In the genomic region with DNA sequence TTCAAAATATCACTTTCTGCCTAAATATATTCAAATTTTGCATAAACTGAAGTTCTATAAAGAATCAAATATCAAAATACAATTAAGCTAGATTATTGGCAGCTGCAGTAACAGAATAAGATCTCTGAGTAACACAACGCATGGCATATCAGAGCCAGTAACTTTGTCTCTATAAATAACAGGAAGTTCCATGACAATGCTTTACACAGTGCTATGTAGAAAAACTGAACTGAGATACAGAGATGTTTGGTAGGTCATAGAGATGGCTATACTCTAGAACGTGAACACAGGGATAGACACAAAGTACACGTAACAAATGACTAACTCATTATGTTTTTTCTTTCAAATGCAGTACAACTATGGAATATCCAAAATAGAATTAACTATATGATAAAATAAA, we compare ENCODE assay signal across 1 cellular context.
TF ChIP-seq lines count a peak whose summit lies in the region.

No MANE protein-coding gene starts in this region.

TF ChIP-seq in HepG2, 621 proteins besides CTCF, POLR2A, EP300 and RAD21 (continued from another document):
- TF ChIP-seq, protein P1, sequence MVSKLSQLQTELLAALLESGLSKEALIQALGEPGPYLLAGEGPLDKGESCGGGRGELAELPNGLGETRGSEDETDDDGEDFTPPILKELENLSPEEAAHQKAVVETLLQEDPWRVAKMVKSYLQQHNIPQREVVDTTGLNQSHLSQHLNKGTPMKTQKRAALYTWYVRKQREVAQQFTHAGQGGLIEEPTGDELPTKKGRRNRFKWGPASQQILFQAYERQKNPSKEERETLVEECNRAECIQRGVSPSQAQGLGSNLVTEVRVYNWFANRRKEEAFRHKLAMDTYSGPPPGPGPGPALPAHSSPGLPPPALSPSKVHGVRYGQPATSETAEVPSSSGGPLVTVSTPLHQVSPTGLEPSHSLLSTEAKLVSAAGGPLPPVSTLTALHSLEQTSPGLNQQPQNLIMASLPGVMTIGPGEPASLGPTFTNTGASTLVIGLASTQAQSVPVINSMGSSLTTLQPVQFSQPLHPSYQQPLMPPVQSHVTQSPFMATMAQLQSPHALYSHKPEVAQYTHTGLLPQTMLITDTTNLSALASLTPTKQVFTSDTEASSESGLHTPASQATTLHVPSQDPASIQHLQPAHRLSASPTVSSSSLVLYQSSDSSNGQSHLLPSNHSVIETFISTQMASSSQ (IDR thresholded peaks at IDR 0.05; ENCODE audit: low read depth): no peak
- TF ChIP-seq, protein P1 (CRISPR knock-in tag; IDR thresholded peaks at IDR 0.05; ENCODE audit: borderline replicate concordance): no peak
- no peak for TF ChIP-seq MEIS2 (CRISPR knock-in tag; IDR thresholded peaks at IDR 0.05)
- TF ChIP-seq HMGA1 (CRISPR knock-in tag; conservative IDR thresholded peaks at IDR 0.05): no peak
- TF ChIP-seq ZBTB38 (CRISPR knock-in tag; IDR thresholded peaks at IDR 0.05): no peak
- no peak for TF ChIP-seq NR2C2 (CRISPR knock-in tag; IDR thresholded peaks at IDR 0.05; ENCODE audit: borderline replicate concordance)
- TF ChIP-seq GFI1 (CRISPR knock-in tag; IDR thresholded peaks at IDR 0.05; ENCODE audit: borderline replicate concordance): no peak
- TF ChIP-seq NKX3-1 (CRISPR knock-in tag; IDR thresholded peaks at IDR 0.05): no peak
- no peak for TF ChIP-seq SP140L (CRISPR knock-in tag; IDR thresholded peaks at IDR 0.05; ENCODE audit: borderline replicate concordance)
